17 cellular contexts compared by ENCODE assay signal in genomic region chr2:20369366-20369765, GRCh38. TPM values are rescaled to one million over a fixed set of nuclear protein-coding genes. Genes with fewer than 3 reads are reported as not detected.
A peak's percentile ranks its signal among the peaks of the same experiment; 100 is the strongest.
DNase-seq lines count a peak whose midpoint lies in the region; ATAC-seq and TF ChIP-seq lines count a peak whose summit lies in the region.
"Had no signal": no experiment of that assay in that cellular context is flagged by ENCODE, and none has a peak within 500 bp of the region (broad histone marks: within the 10 kb centered on the region; RNA-seq: fewer than 3 reads in every experiment).

No MANE protein-coding gene starts in this region.

- H3K79me2 ChIP-seq in mammary epithelial cell (ENCODE audit: insufficient read depth, low read length), result no peaks in the 10 kb centered on the region

- intact Hi-C loops in mammary epithelial cell (cut with micrococcal nuclease), result no loop called here

- peak overlapping the region; percentile 48 for H3K27ac ChIP-seq in RWPE2 (ENCODE audit: poor library complexity, severe bottlenecking)
- H3K27ac ChIP-seq in mammary epithelial cell (ENCODE audit: insufficient read depth, low read depth, low read length), result peak overlapping the region; percentile 63
- H3K27ac ChIP-seq in mesodermal cell (ENCODE audit: low read depth, low read length, severe bottlenecking), result peak overlapping the region; percentile 8
- peak overlapping the region; percentile 53 for H3K27ac ChIP-seq in suprapubic skin
- no peak overlapping the region for H3K27ac ChIP-seq in caudate nucleus (ENCODE audit: low read depth, low read length)
- H3K27ac ChIP-seq: BLaER1 treated with 17β-estradiol and CSF1 and Interleukin-3, amounts not matched to agents 10 nM and 100 nM; PC-9 had no signal

- TF ChIP-seq CTCF in RWPE2 (IDR thresholded peaks at IDR 0.05; ENCODE audit: poor library complexity, severe bottlenecking) (no peak), mammary epithelial cell (conservative IDR thresholded peaks at IDR 0.05 in 1 of 2, IDR thresholded peaks at IDR 0.05 in 1 of 2; ENCODE audit: extremely low read depth in 1 of 2, insufficient read depth in 1 of 2, low read depth in 1 of 2, low read length in 2 of 2) (no peak), suprapubic skin (IDR thresholded peaks at IDR 0.05) (no peak)

- 100% methylated on average over 9 of the region's 9 CpGs for WGBS in mammary epithelial cell (ENCODE audit: low coverage, missing lambda C conversion rate)
- 93 to 95% methylated on average over 5 of the region's 9 CpGs for WGBS in mesodermal cell (ENCODE audit: insufficient coverage in 2 of 2), 2 experiments
- 83% methylated on average over 9 of the region's 9 CpGs for WGBS in suprapubic skin

- CTCF ChIA-PET in mammary epithelial cell (lab: Charles Lee; ENCODE audit: low non-redundant PET), result no interaction called here

- no peaks in the 10 kb centered on the region for H4K20me1 ChIP-seq in mammary epithelial cell (ENCODE audit: insufficient read depth, low read length)
- H4K20me1 ChIP-seq: BLaER1 treated with 17β-estradiol and CSF1 and Interleukin-3, amounts not matched to agents 10 nM and 100 nM had no signal

- H3K36me3 ChIP-seq in RWPE2 (ENCODE audit: low read depth) (no peaks in the 10 kb centered on the region), mammary epithelial cell (ENCODE audit: insufficient read depth, low read length) (no peaks in the 10 kb centered on the region), mesodermal cell (ENCODE audit: control insufficient read depth, insufficient read depth, low read length) (no peaks in the 10 kb centered on the region), suprapubic skin (no peaks in the 10 kb centered on the region)

- no peak overlapping the region for H2AFZ ChIP-seq in mammary epithelial cell (ENCODE audit: low read depth, low read length)
- H2AFZ ChIP-seq: PC-9 had no signal

- H3K9me3 ChIP-seq in RWPE2 (ENCODE audit: severe bottlenecking), result no peaks in the 10 kb centered on the region
- no peaks in the 10 kb centered on the region for H3K9me3 ChIP-seq in mammary epithelial cell (replicated peaks; ENCODE audit: insufficient read depth, low read length)
- H3K9me3 ChIP-seq in mesodermal cell (ENCODE audit: control insufficient read depth, low read length), result no peaks in the 10 kb centered on the region
- no peaks in the 10 kb centered on the region for H3K9me3 ChIP-seq in suprapubic skin

- no peak for ATAC-seq in RWPE2 (ENCODE audit: low read depth)
- no peak for ATAC-seq in HG03025 (IDR thresholded peaks at IDR 0.05; ENCODE audit: low FRiP score, unreplicated experiment)
- no peak for ATAC-seq in HG02642 (IDR thresholded peaks at IDR 0.05; ENCODE audit: poor library complexity, unreplicated experiment)
- ATAC-seq in activated CD4-positive, CD25-positive, alpha-beta regulatory T cell treated with anti-CD3 and anti-CD28 coated beads, Interleukin-2, amount 50 U/mL, for 24 hours, result no peak
- ATAC-seq: HCT116 had no signal

- DNase-seq in RWPE2 (ENCODE audit: low spot score), result no peak
- DNase-seq in mammary epithelial cell, result no peak
- no peak for DNase-seq in suprapubic skin (ENCODE audit: low spot score in 2 of 2)
- no peak for DNase-seq in caudate nucleus (lab: John Stamatoyannopoulos, UW)
- DNase-seq: CD4-positive, alpha-beta T cell; KG1; MM.1S; NCI-H2029 treated with DMSO at 0.1 percent for 48 hours; NCI-H2227 treated with DMSO at 0.1 percent for 48 hours; NCI-H526 treated with DMSO at 0.1 percent for 48 hours had no signal

- BruUV-seq in mammary epithelial cell (replicated peaks; lab: Mats Ljungman, UMichigan), result no TSS peak

- dilution Hi-C loops in mammary epithelial cell (cut with HindIII; ENCODE audit: low sequenced_read_pairs), result no loop called here

- TF ChIP-seq POLR2A in suprapubic skin (IDR thresholded peaks at IDR 0.05), result no peak

- no peak overlapping the region for H3K4me2 ChIP-seq in mammary epithelial cell (ENCODE audit: insufficient read depth, low read depth, low read length)
- H3K4me2 ChIP-seq: BLaER1 treated with 17β-estradiol and CSF1 and Interleukin-3, amounts not matched to agents 10 nM and 100 nM; PC-9 had no signal

- no peak overlapping the region for H3K9ac ChIP-seq in mammary epithelial cell (ENCODE audit: insufficient read depth, low read length)
- H3K9ac ChIP-seq: BLaER1 treated with 17β-estradiol and CSF1 and Interleukin-3, amounts not matched to agents 10 nM and 100 nM had no signal

- H3K4me3 ChIP-seq in RWPE2 (ENCODE audit: severe bottlenecking) (no peak overlapping the region), mammary epithelial cell (replicated peaks in 1 of 3; ENCODE audit: insufficient read depth in 1 of 3, low read depth in 2 of 3, low read length in 3 of 3) (no peak overlapping the region), mesodermal cell (ENCODE audit: extremely low read depth, insufficient read depth, low read length, poor library complexity, severe bottlenecking) (no peak overlapping the region), suprapubic skin (no peak overlapping the region)
- H3K4me3 ChIP-seq: BLaER1 treated with 17β-estradiol and CSF1 and Interleukin-3, amounts not matched to agents 10 nM and 100 nM; PC-9 had no signal

- H3K27me3 ChIP-seq in RWPE2 (ENCODE audit: insufficient read depth, poor library complexity, severe bottlenecking) (no peaks in the 10 kb centered on the region), mammary epithelial cell (ENCODE audit: insufficient read depth, low read length) (no peaks in the 10 kb centered on the region), suprapubic skin (no peaks in the 10 kb centered on the region)
- H3K27me3 ChIP-seq: BLaER1 treated with 17β-estradiol and CSF1 and Interleukin-3, amounts not matched to agents 10 nM and 100 nM had no signal

- TF ChIP-seq EP300 in suprapubic skin (IDR thresholded peaks at IDR 0.05), result no peak

- in situ Hi-C loops in mammary epithelial cell (cut with MboI; ENCODE audit: low sequenced_read_pairs in 2 of 2), result no loop called here

- H3K4me1 ChIP-seq in RWPE2 (ENCODE audit: insufficient read depth, poor library complexity, severe bottlenecking), result peaks cover 18% of the 10 kb centered on the region
- peaks cover 35% of the 10 kb centered on the region for H3K4me1 ChIP-seq in mammary epithelial cell (ENCODE audit: insufficient read depth, low read length)
- H3K4me1 ChIP-seq in mesodermal cell (ENCODE audit: control insufficient read depth, insufficient read depth, low read length, poor library complexity, severe bottlenecking), result peaks cover 4% of the 10 kb centered on the region
- peaks cover 17% of the 10 kb centered on the region for H3K4me1 ChIP-seq in suprapubic skin

RNA-seq across cellular contexts. Expression of gene PUM2, which starts 18.7 kb away (rescaled TPM):
- 10 to 100 TPM; 50.7 to 60.8 TPM for total RNA-seq in mammary epithelial cell
- polyA plus RNA-seq in mammary epithelial cell, result 28.5 TPM
- 48.0 TPM for polyA minus RNA-seq in mammary epithelial cell
- 55.0 TPM for polyA plus RNA-seq in mesodermal cell (2013, experiment 1 of 2)
- 51.8 TPM for polyA plus RNA-seq in mesodermal cell (2013, experiment 2 of 2)
- total RNA-seq in suprapubic skin, result 100 to 1,000 TPM in 1 of 4 donors, 10 to 100 TPM in 3; 78.9 to 108 (median 99.0) TPM
